ENCODE assay signal across 22 cellular contexts in genomic region chr10:97547889-97548485, GRCh38. TPM values are rescaled to one million over a fixed set of nuclear protein-coding genes. Genes with fewer than 3 reads are reported as not detected.
DNase-seq lines count a peak whose midpoint lies in the region; ATAC-seq and TF ChIP-seq lines count a peak whose summit lies in the region.
"Had no signal": no experiment of that assay in that cellular context is flagged by ENCODE, and none has a peak within 500 bp of the region (broad histone marks: within the 10 kb centered on the region; RNA-seq: fewer than 3 reads in every experiment).

No MANE protein-coding gene starts in this region.

- no peaks in the 10 kb centered on the region for H3K27me3 ChIP-seq in breast epithelium
- H3K27me3 ChIP-seq in mammary epithelial cell (ENCODE audit: insufficient read depth, low read length) = no peaks in the 10 kb centered on the region
- H3K27me3 ChIP-seq in uterus = no peaks in the 10 kb centered on the region
- H3K27me3 ChIP-seq: hepatocyte had no signal

- no peaks in the 10 kb centered on the region for H4K20me1 ChIP-seq in mammary epithelial cell (ENCODE audit: insufficient read depth, low read length)

- H3K36me3 ChIP-seq in breast epithelium (no peaks in the 10 kb centered on the region), mammary epithelial cell (ENCODE audit: insufficient read depth, low read length) (no peaks in the 10 kb centered on the region), uterus (no peaks in the 10 kb centered on the region)
- H3K36me3 ChIP-seq: prostate gland had no signal

- DNase-seq in breast epithelium (ENCODE audit: low spot score in 2 of 2) (no peak), mammary epithelial cell (no peak), kidney tubule cell (ENCODE audit: low spot score) (peak; percentile 43), uterus (no peak), OCI-M2 (lab: John Stamatoyannopoulos, UW; ENCODE audit: unreplicated experiment) (no peak), NCI-H1436 treated with DMSO at 0.1 percent for 48 hours (lab: John Stamatoyannopoulos, UW) (no peak)
- DNase-seq: ACHN; activated CD4-positive, alpha-beta T cell treated with anti-CD3 and anti-CD28 coated beads, Interleukin-2, amount 50 U/mL, for 1 hour; activated gamma-delta T cell; C1 segment of cervical spinal cord; naive thymus-derived CD4-positive, alpha-beta T cell; NCI-H1436; NCI-H226; SHP77; T-helper 1 cell had no signal

- peaks cover 45% of the 10 kb centered on the region for H3K4me1 Mint-ChIP-seq in dendritic cell treated with granulocyte-macrophage colony-stimulating factor and Interleukin-4, amounts not matched to agents 40 ng/mL and 50 ng/mL, for 4 days (ENCODE audit: low read depth)

- peaks cover 11 to 13% of the 10 kb centered on the region in 2 donors for H3K4me1 ChIP-seq in breast epithelium
- H3K4me1 ChIP-seq in mammary epithelial cell (ENCODE audit: insufficient read depth, low read length) = peaks cover 46% of the 10 kb centered on the region
- H3K4me1 ChIP-seq in uterus = peaks cover 17 to 28% of the 10 kb centered on the region in 2 donors

- H3K4me3 ChIP-seq in breast epithelium (no peak overlapping the region), mammary epithelial cell (replicated peaks in 1 of 3; ENCODE audit: insufficient read depth in 1 of 3, low read depth in 2 of 3, low read length in 3 of 3) (no peak overlapping the region), uterus (no peak overlapping the region)
- H3K4me3 ChIP-seq: hepatocyte, prostate gland had no signal

- H3K27ac ChIP-seq in breast epithelium (peak overlapping the region; percentile 43 to 95), mammary epithelial cell (ENCODE audit: insufficient read depth, low read depth, low read length) (no peak overlapping the region), uterus (peak overlapping the region; percentile 12 to 75)
- H3K27ac ChIP-seq: hepatocyte, prostate gland had no signal

- H3K36me3 Mint-ChIP-seq in dendritic cell treated with granulocyte-macrophage colony-stimulating factor and Interleukin-4, amounts not matched to agents 40 ng/mL and 50 ng/mL, for 4 days (ENCODE audit: low read depth) = no peaks in the 10 kb centered on the region
- H3K36me3 Mint-ChIP-seq: naive thymus-derived CD4-positive, alpha-beta T cell had no signal

- BruUV-seq in mammary epithelial cell (replicated peaks; lab: Mats Ljungman, UMichigan) = no TSS peak

- H3K4me2 ChIP-seq in mammary epithelial cell (ENCODE audit: insufficient read depth, low read depth, low read length) = no peak overlapping the region
- H3K4me2 ChIP-seq: hepatocyte had no signal

- dilution Hi-C loops in mammary epithelial cell (cut with HindIII; ENCODE audit: low sequenced_read_pairs) = loop anchor here (5.0 kb wide), 1 partner anchor 36 kb away; no protein-coding TSS in a partner anchor

- H3K9me3 ChIP-seq in breast epithelium = no peaks in the 10 kb centered on the region
- no peaks in the 10 kb centered on the region for H3K9me3 ChIP-seq in mammary epithelial cell (replicated peaks; ENCODE audit: insufficient read depth, low read length)
- H3K9me3 ChIP-seq in uterus = no peaks in the 10 kb centered on the region
- H3K9me3 ChIP-seq: prostate gland had no signal

- no peak for ATAC-seq in HG02571 (IDR thresholded peaks at IDR 0.05; ENCODE audit: unreplicated experiment)
- ATAC-seq: HepG2; naive thymus-derived CD4-positive, alpha-beta T cell had no signal

- H2AFZ ChIP-seq in mammary epithelial cell (ENCODE audit: low read depth, low read length) = no peak overlapping the region
- H2AFZ ChIP-seq: hepatocyte had no signal

- intact Hi-C loops in breast epithelium (cut with DNase I; ENCODE audit: low total_unique reads) = loop anchor here (10.0 kb wide), 1 partner anchor 83 kb away; no protein-coding TSS in a partner anchor
- intact Hi-C loops in mammary epithelial cell (cut with micrococcal nuclease) = no loop called here
- intact Hi-C loops in dendritic cell treated with granulocyte-macrophage colony-stimulating factor and Interleukin-4, amounts not matched to agents 40 ng/mL and 50 ng/mL, for 4 days (cut with micrococcal nuclease) = no loop called here
- intact Hi-C loops in uterus (cut with DNase I; ENCODE audit: low total_unique reads) = loop anchor here (10.0 kb wide), 1 partner anchor 53 kb away; the partner anchor contains the start of genes MMS19 and UBTD1

- H3K27ac Mint-ChIP-seq in dendritic cell treated with granulocyte-macrophage colony-stimulating factor and Interleukin-4, amounts not matched to agents 40 ng/mL and 50 ng/mL, for 4 days = peak overlapping the region; percentile 1
- H3K27ac Mint-ChIP-seq: naive thymus-derived CD4-positive, alpha-beta T cell had no signal

- TF ChIP-seq CTCF in breast epithelium (IDR thresholded peaks at IDR 0.05) (no peak), mammary epithelial cell (conservative IDR thresholded peaks at IDR 0.05 in 1 of 2, IDR thresholded peaks at IDR 0.05 in 1 of 2; ENCODE audit: extremely low read depth in 1 of 2, insufficient read depth in 1 of 2, low read depth in 1 of 2, low read length in 2 of 2) (no peak), uterus (IDR thresholded peaks at IDR 0.05) (no peak)

- TF ChIP-seq POLR2A in breast epithelium (IDR thresholded peaks at IDR 0.05) (no peak), uterus (IDR thresholded peaks at IDR 0.05) (no peak)

- 67% methylated on average over 6 of the region's 6 CpGs for WGBS in mammary epithelial cell (ENCODE audit: low coverage, missing lambda C conversion rate)

- H3K4me3 Mint-ChIP-seq in dendritic cell treated with granulocyte-macrophage colony-stimulating factor and Interleukin-4, amounts not matched to agents 40 ng/mL and 50 ng/mL, for 4 days = no peak overlapping the region
- H3K4me3 Mint-ChIP-seq: naive thymus-derived CD4-positive, alpha-beta T cell had no signal

- no peak overlapping the region for H3K9ac ChIP-seq in mammary epithelial cell (ENCODE audit: insufficient read depth, low read length)

- CTCF ChIA-PET in mammary epithelial cell (lab: Charles Lee; ENCODE audit: low non-redundant PET) = no interaction called here

- no peaks in the 10 kb centered on the region for H3K9me3 Mint-ChIP-seq in dendritic cell treated with granulocyte-macrophage colony-stimulating factor and Interleukin-4, amounts not matched to agents 40 ng/mL and 50 ng/mL, for 4 days
- H3K9me3 Mint-ChIP-seq: naive thymus-derived CD4-positive, alpha-beta T cell had no signal

- H3K79me2 ChIP-seq in mammary epithelial cell (ENCODE audit: insufficient read depth, low read length) = peaks cover 60% of the 10 kb centered on the region

- in situ Hi-C loops in mammary epithelial cell (cut with MboI; ENCODE audit: low sequenced_read_pairs in 2 of 2) = no loop called here

- H3K27me3 Mint-ChIP-seq in dendritic cell treated with granulocyte-macrophage colony-stimulating factor and Interleukin-4, amounts not matched to agents 40 ng/mL and 50 ng/mL, for 4 days = no peaks in the 10 kb centered on the region

RNA-seq across cellular contexts. Expression of gene ANKRD2, which starts 24.6 kb away (rescaled TPM):
- not detected for total RNA-seq in breast epithelium
- under 1 TPM; 0.47 to 0.83 TPM for total RNA-seq in mammary epithelial cell
- polyA plus RNA-seq in mammary epithelial cell = 0.87 TPM
- not detected for polyA minus RNA-seq in mammary epithelial cell
- total RNA-seq in uterus = under 1 TPM in 2 of 4 donors, not detected in 2; 0.43 to 0.48 TPM
- total RNA-seq: hepatocyte, HepG2, subcutaneous adipose tissue had no signal
- polyA plus RNA-seq: hepatocyte; HepG2; naive thymus-derived CD4-positive, alpha-beta T cell had no signal

RNA-seq across cellular contexts. Expression of gene HOGA1, which starts 36.2 kb away (rescaled TPM):
- total RNA-seq in breast epithelium (10 to 100 TPM in 1 of 3 donors, 1 to 10 TPM in 2; 1.9 to 11.0 (median 2.3) TPM), mammary epithelial cell (1 to 10 TPM in 1 of 2 donors, under 1 TPM in 1; 0.17 to 1.8 TPM), uterus (1 to 10 TPM in 2 of 4 donors, under 1 TPM in 2; 0.26 to 2.5 (median 0.97) TPM)
- 0.32 TPM for polyA plus RNA-seq in mammary epithelial cell
- polyA minus RNA-seq in mammary epithelial cell = not detected
- total RNA-seq: naive thymus-derived CD4-positive, alpha-beta T cell had no signal
- polyA plus RNA-seq: naive thymus-derived CD4-positive, alpha-beta T cell had no signal

RNA-seq across cellular contexts. Expression of gene C10orf62, which starts 41.5 kb away (rescaled TPM):
- under 1 TPM in 2 of 3 donors, not detected in 1; 0.32 to 0.33 TPM for total RNA-seq in breast epithelium
- not detected for total RNA-seq in mammary epithelial cell
- 0.05 TPM for polyA plus RNA-seq in mammary epithelial cell
- not detected for polyA minus RNA-seq in mammary epithelial cell
- total RNA-seq in uterus = not detected
- total RNA-seq: H4; naive thymus-derived CD4-positive, alpha-beta T cell had no signal
- polyA plus RNA-seq: hepatocyte; naive thymus-derived CD4-positive, alpha-beta T cell had no signal

RNA-seq across cellular contexts. Expression of gene UBTD1, which starts 49.3 kb away (rescaled TPM):
- total RNA-seq in breast epithelium = 10 to 100 TPM in 2 of 3 donors, 1 to 10 TPM in 1; 9.9 to 14.7 (median 12.4) TPM
- 10 to 100 TPM; 21.4 to 30.0 TPM for total RNA-seq in mammary epithelial cell
- 27.4 TPM for polyA plus RNA-seq in mammary epithelial cell
- 12.2 TPM for polyA minus RNA-seq in mammary epithelial cell
- 10 to 100 TPM in 1 of 4 donors, 1 to 10 TPM in 2, under 1 TPM in 1; 0.29 to 25.9 (median 6.7) TPM for total RNA-seq in uterus

RNA-seq across cellular contexts. Expression of gene MMS19, which starts 49.8 kb away (rescaled TPM):
- total RNA-seq in breast epithelium (100 to 1,000 TPM in 1 of 3 donors, 10 to 100 TPM in 2; 73.0 to 109 (median 78.7) TPM), mammary epithelial cell (10 to 100 TPM; 69.7 to 74.2 TPM), uterus (10 to 100 TPM; 44.6 to 87.7 (median 73.7) TPM)
- 86.2 TPM for polyA plus RNA-seq in mammary epithelial cell
- 104 TPM for polyA minus RNA-seq in mammary epithelial cell

Comparison
In these comparisons a context has a peak if more than half of its experiments do, and no peak if none do; other contexts are left out.
1. intact Hi-C loops: an anchor here in breast epithelium (10.0 kb wide) and uterus (10.0 kb wide); none called in mammary epithelial cell and dendritic cell treated with granulocyte-macrophage colony-stimulating factor and Interleukin-4, amounts not matched to agents 40 ng/mL and 50 ng/mL, for 4 days.